Comparison of ENCODE assay signal across 1 cellular context in the genomic region with DNA sequence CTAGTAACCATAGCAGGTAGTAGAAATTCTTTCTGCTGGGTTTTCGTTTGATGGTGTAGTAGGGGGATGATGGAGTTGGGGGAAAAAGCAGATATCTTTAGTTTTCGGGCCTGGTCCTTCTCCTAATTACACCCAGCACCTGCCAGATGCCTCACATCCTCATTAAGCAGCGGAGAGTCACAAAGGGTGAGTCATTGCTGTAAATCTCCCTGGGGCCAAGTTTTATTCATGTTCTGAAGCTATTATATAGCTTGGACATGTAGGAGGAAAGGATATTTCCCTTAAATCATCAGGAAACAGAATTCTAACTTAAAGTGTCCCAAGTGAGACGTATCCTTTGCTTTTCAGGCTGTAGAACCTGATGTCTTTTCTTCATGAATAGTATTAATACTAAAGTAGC.
A peak's percentile ranks its signal among the peaks of the same experiment; 100 is the strongest.
TF ChIP-seq lines count a peak whose summit lies in the region.

No MANE protein-coding gene starts in this region.

TF ChIP-seq in endothelial cell of umbilical vein, 7 proteins besides CTCF, POLR2A, EP300 and RAD21:
- TF ChIP-seq MYC (IDR thresholded peaks at IDR 0.05; ENCODE audit: low read depth, low read length) (no peak), JUN (IDR thresholded peaks at IDR 0.05; ENCODE audit: borderline replicate concordance, insufficient read depth, insufficient read length, low read depth) (peak; percentile 66), FOS (IDR thresholded peaks at IDR 0.05; ENCODE audit: borderline replicate concordance, insufficient read depth, low read length) (peak; percentile 90)
- TF ChIP-seq, protein P1, sequence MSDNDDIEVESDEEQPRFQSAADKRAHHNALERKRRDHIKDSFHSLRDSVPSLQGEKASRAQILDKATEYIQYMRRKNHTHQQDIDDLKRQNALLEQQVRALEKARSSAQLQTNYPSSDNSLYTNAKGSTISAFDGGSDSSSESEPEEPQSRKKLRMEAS (IDR thresholded peaks at IDR 0.05; ENCODE audit: insufficient read depth, insufficient read length), result no peak
